Comparison of ENCODE assay signal across 11 cellular contexts in genomic region chr15:28918141-28918983, GRCh38. TPM values are rescaled to one million over a fixed set of nuclear protein-coding genes. Genes with fewer than 3 reads are reported as not detected.
DNase-seq lines count a peak whose midpoint lies in the region; ATAC-seq and TF ChIP-seq lines count a peak whose summit lies in the region.
"Had no signal": no experiment of that assay in that cellular context is flagged by ENCODE, and none has a peak within 500 bp of the region (broad histone marks: within the 10 kb centered on the region; RNA-seq: fewer than 3 reads in every experiment).

No MANE protein-coding gene starts in this region.

- no TSS peak for BruUV-seq in OCI-LY7 (replicated peaks; lab: Mats Ljungman, UMichigan)

- no peak overlapping the region for H3K4me2 ChIP-seq in OCI-LY7 (ENCODE audit: low read length)

- H3K27ac ChIP-seq in KOPT-K1 (ENCODE audit: low read depth, low read length, poor library complexity, severe bottlenecking) (peak overlapping the region; percentile 70), OCI-LY7 (ENCODE audit: low read depth, low read length, poor library complexity, severe bottlenecking) (no peak overlapping the region)
- H3K27ac ChIP-seq: colonic mucosa had no signal

- H3K9me2 ChIP-seq in OCI-LY7 (ENCODE audit: insufficient read depth, low read length) = no peaks in the 10 kb centered on the region

- H3K79me2 ChIP-seq in OCI-LY7 (ENCODE audit: insufficient read depth, low read depth, low read length) = no peaks in the 10 kb centered on the region

- DNase-seq in DMS53 (lab: John Stamatoyannopoulos, UW) (peak; percentile 79), cardiac fibroblast (ENCODE audit: low read depth in 2 of 2) (peak; percentile 10 to 25), lung microvascular endothelial cell (ENCODE audit: low read depth in 2 of 2) (peak; percentile 39 to 42), OCI-LY7 (ENCODE audit: low spot score) (no peak), KBM-7 (no peak), AML-193 (lab: John Stamatoyannopoulos, UW) (no peak)
- DNase-seq: colonic mucosa, NCI-H187 treated with DMSO at 0.1 percent for 48 hours had no signal

- POLR2A ChIA-PET in OCI-LY7 (lab: Charles Lee) = no interaction called here

- H3K36me3 ChIP-seq in KOPT-K1 (ENCODE audit: insufficient read depth, low read length) (peaks cover 9% of the 10 kb centered on the region; the same call in 1 of the 2 replicates), OCI-LY7 (ENCODE audit: insufficient read depth, low read length) (no peaks in the 10 kb centered on the region)
- H3K36me3 ChIP-seq: colonic mucosa had no signal

- in situ Hi-C loops in KBM-7 (cut with MboI; ENCODE audit: low pct_unique_long_range_greater_than_20kb, low sequenced_read_pairs) = no loop called here

- no peaks in the 10 kb centered on the region for H3K4me1 ChIP-seq in OCI-LY7 (ENCODE audit: insufficient read depth, low read length, poor library complexity, severe bottlenecking)
- H3K4me1 ChIP-seq: colonic mucosa had no signal

- no peaks in the 10 kb centered on the region for H4K20me1 ChIP-seq in OCI-LY7 (ENCODE audit: insufficient read depth, low read length)

- no peak for ATAC-seq in GM21447 (IDR thresholded peaks at IDR 0.05; ENCODE audit: unreplicated experiment)
- ATAC-seq: SK-N-SH treated with all-trans-retinoic acid at 6 μM for 48 hours had no signal

- intact Hi-C loops in OCI-LY7 (cut with micrococcal nuclease; ENCODE audit: unreplicated experiment) = no loop called here

- H2AFZ ChIP-seq in OCI-LY7 (ENCODE audit: low read length) = no peak overlapping the region

- no peaks in the 10 kb centered on the region for H3K9me3 ChIP-seq in KOPT-K1 (ENCODE audit: insufficient read depth, low read length, poor library complexity, severe bottlenecking)
- no peaks in the 10 kb centered on the region for H3K9me3 ChIP-seq in OCI-LY7 (ENCODE audit: low read length)
- H3K9me3 ChIP-seq: colonic mucosa had no signal

- TF ChIP-seq CTCF in cardiac fibroblast (IDR thresholded peaks at IDR 0.05; ENCODE audit: low read depth, low read length) (peak; percentile 15), OCI-LY7 (conservative IDR thresholded peaks at IDR 0.05; ENCODE audit: low read length) (no peak)

- CTCF ChIA-PET in OCI-LY7 (lab: Charles Lee; ENCODE audit: unreplicated experiment) = no interaction called here

- no peak overlapping the region for H3K4me3 ChIP-seq in cardiac fibroblast (replicated peaks in 1 of 2; ENCODE audit: low read depth in 2 of 2, low read length in 2 of 2)
- no peak overlapping the region for H3K4me3 ChIP-seq in OCI-LY7 (ENCODE audit: low read depth, low read length, poor library complexity, severe bottlenecking)
- H3K4me3 ChIP-seq: colonic mucosa had no signal

RNA-seq across cellular contexts. Expression of gene APBA2, which starts 32.6 kb away (rescaled TPM):
- total RNA-seq in lung microvascular endothelial cell = 17.4 and 25.2 TPM in 2 replicates
- not detected in 2 replicates for total RNA-seq in OCI-LY7 (2014; rRNA removed; shearing (Covaris generic))
- not detected in 2 replicates for total RNA-seq in OCI-LY7 (2022)

Comparison
In these comparisons a context has a peak if more than half of its experiments do, and no peak if none do; other contexts are left out.
1. DNase-seq: peak in DMS53 (single experiment), cardiac fibroblast (2 of 2) and lung microvascular endothelial cell (2 of 2); none in OCI-LY7 (single experiment), KBM-7 (single experiment) and AML-193 (0 of 2).
2. RNA of gene APBA2, which starts 32.6 kb away (total RNA-seq): 17.4 to 25.2 TPM in lung microvascular endothelial cell; not detected in OCI-LY7; every median in the first group is over 10 times any median in the second.